In genomic region chr18:44681039-44681595, GRCh38 we compare ENCODE assay signal across 8 cellular contexts. TPM values are rescaled to one million over a fixed set of nuclear protein-coding genes. Genes with fewer than 3 reads are reported as not detected.
A peak's percentile ranks its signal among the peaks of the same experiment; 100 is the strongest.
DNase-seq lines count a peak whose midpoint lies in the region; ATAC-seq and TF ChIP-seq lines count a peak whose summit lies in the region.

No MANE protein-coding gene starts in this region.

- no peak overlapping the region for H3K23ac ChIP-seq in trophoblast cell (ENCODE audit: low read length)

- peaks cover 17% of the 10 kb centered on the region for H3K79me1 ChIP-seq in trophoblast cell (ENCODE audit: low read length)

- H3K18ac ChIP-seq in trophoblast cell (ENCODE audit: low read length): peak overlapping the region; percentile 77

- ATAC-seq in GM19463 (IDR thresholded peaks at IDR 0.05; ENCODE audit: unreplicated experiment): no peak

- H4K12ac ChIP-seq in trophoblast cell (ENCODE audit: low read depth, low read length): no peak overlapping the region

- no peaks in the 10 kb centered on the region for H3K27me3 ChIP-seq in NT2/D1 (ENCODE audit: insufficient read depth, insufficient read length)
- no peaks in the 10 kb centered on the region for H3K27me3 ChIP-seq in trophoblast cell (ENCODE audit: insufficient read depth, low read length)

- H2AK5ac ChIP-seq in trophoblast cell (ENCODE audit: low read length): no peak overlapping the region

- H3K4me3 ChIP-seq in GM12864 (ENCODE audit: low read depth, low read length) (peak overlapping the region; percentile 67), NT2/D1 (ENCODE audit: insufficient read length, low read depth) (peak overlapping the region; percentile 41), trophoblast cell (ENCODE audit: low read depth, low read length) (peak overlapping the region; percentile 46)

- H3K14ac ChIP-seq in trophoblast cell (ENCODE audit: low read length): no peak overlapping the region

- H4K91ac ChIP-seq in trophoblast cell (ENCODE audit: low read depth, low read length): peak overlapping the region; percentile 85

- H3K9me3 ChIP-seq in NT2/D1 (ENCODE audit: insufficient read depth, low read length) (no peaks in the 10 kb centered on the region), trophoblast cell (ENCODE audit: insufficient read depth, low read depth, low read length) (no peaks in the 10 kb centered on the region)

- H3K4me2 ChIP-seq in trophoblast cell (ENCODE audit: low read length): peak overlapping the region; percentile 97

- H4K8ac ChIP-seq in trophoblast cell (ENCODE audit: low read depth, low read length): no peak overlapping the region

- DNase-seq in GM12864 (ENCODE audit: low read depth) (no peak), NT2/D1 (ENCODE audit: low read depth, low spot score) (no peak), epithelial cell of prostate (ENCODE audit: low read depth, low spot score) (no peak), trophoblast cell (no peak), HuH-7 (ENCODE audit: low spot score) (no peak), NCI-H2227 (lab: John Stamatoyannopoulos, UW; ENCODE audit: unreplicated experiment) (no peak)
- no peak for DNase-seq in activated CD8-positive, alpha-beta memory T cell treated with anti-CD3 and anti-CD28 coated beads for 24 hours

- H3K9ac ChIP-seq in NT2/D1 (ENCODE audit: insufficient read length, low read depth) (peak overlapping the region; percentile 84), trophoblast cell (ENCODE audit: low read length) (no peak overlapping the region)

- H2BK120ac ChIP-seq in trophoblast cell (ENCODE audit: insufficient read depth, low read length, poor library complexity): no peak overlapping the region

- H3K36me3 ChIP-seq in NT2/D1 (ENCODE audit: insufficient read depth, insufficient read length, low read length) (no peaks in the 10 kb centered on the region), trophoblast cell (ENCODE audit: control insufficient read depth in 1 of 2, insufficient read depth in 2 of 2, low read length in 2 of 2) (no peaks in the 10 kb centered on the region)

- peak overlapping the region; percentile 41 for H2AFZ ChIP-seq in trophoblast cell (ENCODE audit: insufficient read depth, low read length, poor library complexity)

- no peak overlapping the region for H3K4ac ChIP-seq in trophoblast cell (ENCODE audit: low read depth, low read length)

- H3K79me2 ChIP-seq in trophoblast cell (ENCODE audit: control insufficient read depth, insufficient read depth, low read length, poor library complexity): peaks cover 9% of the 10 kb centered on the region

- peak overlapping the region; percentile 87 for H3K27ac ChIP-seq in epithelial cell of prostate
- H3K27ac ChIP-seq in trophoblast cell (ENCODE audit: low read depth, low read length): peak overlapping the region; percentile 82

- WGBS in trophoblast cell (ENCODE audit: extremely low coverage, insufficient coverage, insufficient read length): no CpG with 5 or more reads among the region's 18 CpGs

- no peaks in the 10 kb centered on the region for H3K4me1 ChIP-seq in NT2/D1 (ENCODE audit: insufficient read depth, insufficient read length)
- H3K4me1 ChIP-seq in trophoblast cell (ENCODE audit: control insufficient read depth in 1 of 2, insufficient read depth in 2 of 2, low read length in 2 of 2): peaks cover 8 to 15% of the 10 kb centered on the region in 2 experiments

- TF ChIP-seq CTCF in GM12864 (IDR thresholded peaks at IDR 0.05; ENCODE audit: low read depth, low read length, missing control alignments): no peak

- H2BK12ac ChIP-seq in trophoblast cell (ENCODE audit: low read length): peak overlapping the region; percentile 35

- peak overlapping the region; percentile 66 for H2BK5ac ChIP-seq in trophoblast cell (ENCODE audit: low read depth, low read length, poor library complexity)

RNA-seq across cellular contexts. Expression of gene SETBP1, which starts 0.4 kb away (rescaled TPM):
- polyA plus RNA-seq in trophoblast cell (2013): 6.5 and 7.2 TPM in 2 replicates
